9 cellular contexts compared by ENCODE assay signal in the genomic region with DNA sequence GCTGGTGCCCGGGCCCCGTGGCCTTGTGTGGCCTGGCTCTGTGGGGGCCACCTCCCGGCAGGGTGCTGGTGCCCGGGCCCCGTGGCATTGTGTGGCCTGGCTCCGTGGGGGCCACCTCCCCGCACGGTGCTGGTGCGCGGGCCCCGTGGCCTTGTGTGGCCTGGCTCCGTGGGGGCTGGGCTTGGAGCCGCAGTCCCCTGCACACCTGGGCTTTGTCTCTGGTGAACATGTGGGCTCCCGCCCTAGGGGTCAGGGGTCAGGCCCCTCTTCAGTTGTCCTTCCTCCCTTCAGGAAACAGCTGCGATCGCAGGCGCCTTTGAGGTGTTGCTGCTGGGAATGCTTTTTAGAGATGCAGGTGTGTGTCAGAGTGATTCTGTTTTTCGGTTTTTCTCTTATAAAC. TPM values are rescaled to one million over a fixed set of nuclear protein-coding genes. Genes with fewer than 3 reads are reported as not detected.
"Had no signal": no experiment of that assay in that cellular context is flagged by ENCODE, and none has a peak within 500 bp of the region (broad histone marks: within the 10 kb centered on the region; RNA-seq: fewer than 3 reads in every experiment).

No MANE protein-coding gene starts in this region.

- FAIRE-seq: H1, H54, HTR-8/SVneo, K562 had no signal

- ATAC-seq: GM23338, K562 had no signal

- DNase-seq: H9, HCEC 1CT, IMR-90 had no signal

- H3K4me3 ChIP-seq: GM23338, K562 had no signal

RNA-seq across cellular contexts. Expression of gene NKX1-1, which starts 42.0 kb away (rescaled TPM):
- total RNA-seq: GM23338, H1, H9, HT-29, IMR-90, K562 had no signal
- polyA plus RNA-seq: GM23338, H1, IMR-90, K562 had no signal
